In the genomic region with DNA sequence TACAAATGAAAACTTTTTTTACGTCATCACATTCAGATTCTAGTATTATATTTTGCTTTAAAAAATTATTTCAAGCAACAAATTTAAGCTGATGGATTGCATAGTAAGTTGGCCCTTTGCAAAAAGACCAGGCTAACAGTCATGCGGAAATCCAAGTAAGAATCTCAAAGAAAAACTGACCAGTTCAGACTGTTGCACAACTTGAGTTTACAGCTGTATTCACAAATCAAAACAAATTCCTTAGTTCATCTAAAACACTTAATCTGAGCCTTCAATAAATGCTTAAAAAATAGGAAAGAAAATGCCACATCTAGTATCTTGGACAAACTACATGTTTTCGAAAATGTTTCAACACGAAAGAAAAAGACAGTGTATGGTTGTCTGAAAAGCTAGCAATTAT, we compare ENCODE assay signal across 9 cellular contexts. TPM values are rescaled to one million over a fixed set of nuclear protein-coding genes. Genes with fewer than 3 reads are reported as not detected.
DNase-seq lines count a peak whose midpoint lies in the region; TF ChIP-seq lines count a peak whose summit lies in the region.
"Had no signal": no experiment of that assay in that cellular context is flagged by ENCODE, and none has a peak within 500 bp of the region (broad histone marks: within the 10 kb centered on the region; RNA-seq: fewer than 3 reads in every experiment).

No MANE protein-coding gene starts in this region.

- TF ChIP-seq CTCF in A673 (conservative IDR thresholded peaks at IDR 0.05; ENCODE audit: low read depth, low read length) (no peak), choroid plexus epithelial cell (conservative IDR thresholded peaks at IDR 0.05; ENCODE audit: low read depth, low read length) (no peak)

- peak overlapping the region; percentile 97 for H3K27ac ChIP-seq in A673 (ENCODE audit: low read depth, low read length, poor library complexity, severe bottlenecking)
- peak overlapping the region; percentile 99 for H3K27ac ChIP-seq in muscle layer of duodenum (ENCODE audit: low read length)

- H3K4me3 ChIP-seq in A673 (ENCODE audit: low read depth, low read length, poor library complexity, severe bottlenecking) = peak overlapping the region; percentile 67
- peak overlapping the region; percentile 79 for H3K4me3 ChIP-seq in choroid plexus epithelial cell (ENCODE audit: low read depth, low read length)
- peak overlapping the region; percentile 97 to 100 for H3K4me3 ChIP-seq in muscle layer of duodenum (ENCODE audit: low read depth in 1 of 2, low read length in 2 of 2)

- CTCF ChIA-PET in A673 (lab: Charles Lee) = no interaction called here

- H3K27me3 ChIP-seq in A673 (replicated peaks; ENCODE audit: insufficient read depth, low read depth, low read length, poor library complexity) = no peaks in the 10 kb centered on the region
- no peaks in the 10 kb centered on the region for H3K27me3 ChIP-seq in muscle layer of duodenum (ENCODE audit: low read depth, low read length)

- H3K4me1 ChIP-seq in A673 (ENCODE audit: insufficient read depth, low read length, poor library complexity, severe bottlenecking) (peaks cover 23% of the 10 kb centered on the region), muscle layer of duodenum (ENCODE audit: control insufficient read depth in 1 of 2, insufficient read depth in 2 of 2, low read length in 2 of 2) (peaks cover 8 to 53% of the 10 kb centered on the region in 2 donors)

- no TSS peak for BruUV-seq in A673 (replicated peaks; lab: Mats Ljungman, UMichigan)

- DNase-seq in A673 (ENCODE audit: low spot score) (no peak), choroid plexus epithelial cell (ENCODE audit: low read depth) (peak; percentile 11), SHP77 treated with DMSO at 0.1 percent for 48 hours (lab: John Stamatoyannopoulos, UW) (no peak), NCI-H1048 (lab: John Stamatoyannopoulos, UW) (no peak), SKM-1 (lab: John Stamatoyannopoulos, UW; ENCODE audit: unreplicated experiment) (no peak), middle frontal gyrus (ENCODE audit: extremely low spot score, low spot score) (no peak)
- DNase-seq: NCI-H1417 had no signal

- H3K36me3 Mint-ChIP-seq in IgD-negative memory B cell = peaks cover 5% of the 10 kb centered on the region

- H3K27me3 Mint-ChIP-seq in IgD-negative memory B cell = no peaks in the 10 kb centered on the region

- no peaks in the 10 kb centered on the region for H3K9me3 ChIP-seq in A673 (ENCODE audit: low read depth, low read length, poor library complexity, severe bottlenecking)
- no peaks in the 10 kb centered on the region for H3K9me3 ChIP-seq in muscle layer of duodenum (ENCODE audit: control insufficient read depth in 1 of 2, low read length in 2 of 2)

- H3K9me3 Mint-ChIP-seq in IgD-negative memory B cell = peaks cover 0 to 3% (median 0%) of the 10 kb centered on the region in 3 donors

- H3K4me3 Mint-ChIP-seq in IgD-negative memory B cell = peak overlapping the region; percentile 92 to 100 (median 98)

- H3K27ac Mint-ChIP-seq in IgD-negative memory B cell = peak overlapping the region; percentile 92 to 100 (median 99)

- peaks cover 12 to 35% (median 24%) of the 10 kb centered on the region in 3 donors for H3K4me1 Mint-ChIP-seq in IgD-negative memory B cell

- intact Hi-C loops in A673 (cut with micrococcal nuclease; ENCODE audit: unreplicated experiment) = no loop called here

- POLR2A ChIA-PET in A673 (lab: Charles Lee; ENCODE audit: low non-redundant PET) = no interaction called here

- peaks cover 33% of the 10 kb centered on the region for H3K36me3 ChIP-seq in A673 (ENCODE audit: insufficient read depth, low read length, poor library complexity, severe bottlenecking)
- H3K36me3 ChIP-seq in muscle layer of duodenum (ENCODE audit: control insufficient read depth in 1 of 2, insufficient read depth in 2 of 2, low read length in 2 of 2) = peaks cover 26 to 40% of the 10 kb centered on the region in 2 donors

RNA-seq across cellular contexts. Expression of a gene that starts 0.8 kb away (rescaled TPM):
- 74.9 and 83.1 TPM in 2 replicates for total RNA-seq in A673 (2021)
- 109 TPM for polyA plus RNA-seq in IgD-negative memory B cell

RNA-seq across cellular contexts. Expression of a gene that starts 1.0 kb away (rescaled TPM):
- 3.1 and 5.1 TPM in 2 replicates for total RNA-seq in A673 (2021)
- 12.7 TPM for polyA plus RNA-seq in IgD-negative memory B cell
